ENCODE assay signal across 27 cellular contexts in the genomic region with DNA sequence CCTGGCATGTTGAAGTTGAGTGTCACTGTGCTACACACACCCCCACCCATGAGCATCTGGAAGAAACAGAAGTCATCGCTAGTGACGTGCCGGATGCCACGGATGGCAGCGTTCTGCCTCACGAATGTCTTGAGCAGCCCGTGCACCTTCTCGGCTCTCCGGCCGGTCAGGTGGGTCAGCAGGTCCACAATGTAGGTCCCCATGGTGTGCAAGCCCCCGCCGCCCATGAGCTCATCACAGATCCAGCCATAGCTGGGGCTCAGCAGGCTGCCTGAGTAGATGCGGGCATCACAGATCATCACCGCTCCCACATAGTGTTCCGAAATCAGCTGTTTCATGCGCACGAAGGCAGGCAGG. TPM values are rescaled to one million over a fixed set of nuclear protein-coding genes. Genes with fewer than 3 reads are reported as not detected.
"Had no signal": no experiment of that assay in that cellular context is flagged by ENCODE, and none has a peak within 500 bp of the region (broad histone marks: within the 10 kb centered on the region; RNA-seq: fewer than 3 reads in every experiment).

No MANE protein-coding gene starts in this region.

- H3K27ac Mint-ChIP-seq: activated naive CD8-positive, alpha-beta T cell treated with anti-CD3 and anti-CD28 coated beads for 36 hours; natural killer cell had no signal

- H3K9me3 Mint-ChIP-seq: activated naive CD8-positive, alpha-beta T cell treated with anti-CD3 and anti-CD28 coated beads for 36 hours; effector memory CD8-positive, alpha-beta T cell; natural killer cell had no signal

- H3K4me3 Mint-ChIP-seq: activated naive CD8-positive, alpha-beta T cell treated with anti-CD3 and anti-CD28 coated beads for 36 hours; effector memory CD8-positive, alpha-beta T cell; natural killer cell had no signal

- DNase-seq: activated CD4-positive, alpha-beta T cell treated with anti-CD3 and anti-CD28 coated beads for 48 hours; activated CD4-positive, alpha-beta T cell treated with anti-CD3 and anti-CD28 coated beads, Interleukin-2, amount 50 U/mL, for 48 hours; activated CD8-positive, alpha-beta memory T cell treated with anti-CD3 and anti-CD28 coated beads for 24 hours; activated effector memory CD4-positive, alpha-beta T cell treated with Interleukin-2 at 50 U/mL for 16 hours; activated naive CD4-positive, alpha-beta T cell treated with Interleukin-2 at 50 U/mL for 16 hours; activated naive CD8-positive, alpha-beta T cell treated with anti-CD3 and anti-CD28 coated beads for 36 hours; adrenal gland; aorta; cerebellar nuclear complex; colonic mucosa; dorsolateral prefrontal cortex; effector memory CD8-positive, alpha-beta T cell; head of caudate nucleus; hippocampal formation; mesendoderm; natural killer cell; stimulated activated CD4-positive, alpha-beta T cell treated with anti-CD3 and anti-CD28 coated beads, Interleukin-12 subunit alpha, Interleukin-12 subunit beta, amount 100 ng/mL, for 4 hours; stimulated activated CD4-positive, alpha-beta T cell treated with anti-CD3 and anti-CD28 coated beads, Interleukin-4, amount 100 ng/mL, for 1 hour; stimulated activated naive CD8-positive, alpha-beta T cell treated with anti-CD3 and anti-CD28 coated beads, Interleukin-15, Interleukin-2, amounts not matched to agents 100 U/mL and 50 U/mL, for 24 hours; T-helper 1 cell; testis; transverse colon had no signal

- H3K4me3 ChIP-seq: adrenal gland, body of pancreas, colonic mucosa, dorsolateral prefrontal cortex, lung, right lobe of liver, testis, transverse colon, vagina had no signal

- ATAC-seq: body of pancreas; effector memory CD8-positive, alpha-beta T cell; natural killer cell had no signal

- H3K36me3 ChIP-seq: colonic mucosa, right lobe of liver, transverse colon had no signal

- H3K27me3 ChIP-seq: adrenal gland, body of pancreas, colonic mucosa, dorsolateral prefrontal cortex, right lobe of liver, testis, transverse colon, vagina had no signal

- H3K9me3 ChIP-seq: adrenal gland, body of pancreas, colonic mucosa, right lobe of liver, testis, transverse colon, vagina had no signal

- H3K27ac ChIP-seq: colonic mucosa, testis, vagina had no signal

- H3K36me3 Mint-ChIP-seq: activated naive CD8-positive, alpha-beta T cell treated with anti-CD3 and anti-CD28 coated beads for 36 hours; natural killer cell had no signal

- H3K27me3 Mint-ChIP-seq: activated naive CD8-positive, alpha-beta T cell treated with anti-CD3 and anti-CD28 coated beads for 36 hours; effector memory CD8-positive, alpha-beta T cell had no signal

RNA-seq across cellular contexts. Expression of a gene that starts 30.6 kb away (rescaled TPM):
- total RNA-seq: skeletal muscle tissue had no signal
